ENCODE assay signal across 11 cellular contexts in the genomic region with DNA sequence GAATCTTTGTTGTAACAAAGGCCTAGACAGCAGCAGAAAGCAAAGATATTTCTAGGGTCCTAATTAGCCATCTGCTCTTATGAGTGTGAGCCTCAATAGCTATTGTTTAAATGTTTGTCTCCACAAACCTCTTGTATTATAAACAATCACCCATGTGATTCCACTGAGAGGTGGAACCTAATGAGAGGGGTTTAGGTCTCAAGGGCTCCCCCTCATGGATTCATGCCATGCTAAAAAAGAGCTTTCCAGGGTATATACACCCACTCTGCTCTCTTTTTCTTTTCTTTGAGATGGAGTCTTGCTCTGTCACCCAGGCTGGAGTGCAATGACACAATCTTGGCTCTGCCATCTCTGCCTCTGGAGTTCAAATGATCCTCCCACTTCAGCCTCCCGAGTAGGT. TPM values are rescaled to one million over a fixed set of nuclear protein-coding genes. Genes with fewer than 3 reads are reported as not detected.
DNase-seq lines count a peak whose midpoint lies in the region; ATAC-seq, FAIRE-seq and TF ChIP-seq lines count a peak whose summit lies in the region.
"Had no signal": no experiment of that assay in that cellular context is flagged by ENCODE, and none has a peak within 500 bp of the region (broad histone marks: within the 10 kb centered on the region; RNA-seq: fewer than 3 reads in every experiment).

No MANE protein-coding gene starts in this region.

- FAIRE-seq in small intestine (lab: Jason Lieb, UNC) = no peak

- no peak overlapping the region for H3K27ac ChIP-seq in small intestine (ENCODE audit: low read depth in 1 of 2, low read length in 1 of 2)

- no peak overlapping the region for H3K4me3 ChIP-seq in small intestine (ENCODE audit: low read depth in 1 of 2, low read length in 2 of 2)

- in situ Hi-C loops in SK-MEL-5 (cut with HindIII; ENCODE audit: low pct_unique_long_range_greater_than_20kb, low sequenced_read_pairs) = no loop called here

- no peaks in the 10 kb centered on the region for H3K27me3 ChIP-seq in small intestine (ENCODE audit: control insufficient read depth in 2 of 2, insufficient read depth in 2 of 2, low read length in 2 of 2)

- H3K36me3 ChIP-seq in small intestine (ENCODE audit: control insufficient read depth in 2 of 2, insufficient read depth in 2 of 2, low read length in 2 of 2) = no peaks in the 10 kb centered on the region

- 50 to 76% (median 68%) methylated on average over 1 of the region's 1 CpG for WGBS in small intestine, 3 donors

- peak; percentile 68 for ATAC-seq in GM19395 (IDR thresholded peaks at IDR 0.05; ENCODE audit: unreplicated experiment)
- peak; percentile 52 for ATAC-seq in HG03066 (IDR thresholded peaks at IDR 0.05; ENCODE audit: low read depth, unreplicated experiment)

- no peaks in the 10 kb centered on the region for H3K9me3 ChIP-seq in small intestine (ENCODE audit: control insufficient read depth, low read depth)

- H3K4me1 ChIP-seq in small intestine (ENCODE audit: control insufficient read depth in 2 of 2, insufficient read depth in 1 of 2, low read depth in 1 of 2, low read length in 1 of 2) = no peaks in the 10 kb centered on the region

- DNase-seq in D341Med (ENCODE audit: low spot score) = peak; percentile 49
- peak; percentile 57 for DNase-seq in SK-MEL-5 (ENCODE audit: low read depth, low spot score)
- no peak for DNase-seq in NCI-H1694 (lab: John Stamatoyannopoulos, UW)
- no peak for DNase-seq in small intestine
- DNase-seq in erythroblast (lab: John Stamatoyannopoulos, UW) = no peak
- DNase-seq in stimulated activated naive CD4-positive, alpha-beta T cell (lab: John Stamatoyannopoulos, UW) = no peak
- DNase-seq: trophoblast cell had no signal

- no peak for TF ChIP-seq POLR2A in erythroblast (IDR thresholded peaks at IDR 0.05; ENCODE audit: low read length)

RNA-seq across cellular contexts. Expression of a gene that starts 42.1 kb away (rescaled TPM):
- not detected in 2 replicates for total RNA-seq in SK-MEL-5 (2014; rRNA removed; shearing (Covaris generic))
- not detected in 2 replicates for polyA plus RNA-seq in SK-MEL-5 (2015; cell fraction: cytosol; rRNA removed)
- not detected in 2 replicates for polyA plus RNA-seq in SK-MEL-5 (2015; cell fraction: nucleus; rRNA removed)
- under 1 TPM in 1 of 3 donors, not detected in 2; 0.55 TPM for polyA plus RNA-seq in small intestine
- total RNA-seq: dermis microvascular lymphatic vessel endothelial cell had no signal

RNA-seq across cellular contexts. Expression of a gene that starts 58.4 kb away (rescaled TPM):
- not detected in 2 replicates for total RNA-seq in SK-MEL-5 (2014; rRNA removed; shearing (Covaris generic))
- not detected in 2 replicates for polyA plus RNA-seq in SK-MEL-5 (2015; cell fraction: cytosol; rRNA removed)
- not detected in 2 replicates for polyA plus RNA-seq in SK-MEL-5 (2015; cell fraction: nucleus; rRNA removed)
- polyA plus RNA-seq in small intestine = not detected
- total RNA-seq: dermis microvascular lymphatic vessel endothelial cell; natural killer cell treated with Interleukin-12 subunit alpha and Interleukin-12 subunit beta and Interleukin-15 and Interleukin-18, amount 100 ng/mL, for 72 hours had no signal

Comparison
In these comparisons a context has a peak if more than half of its experiments do, and no peak if none do; other contexts are left out.
1. DNase-seq: peak in D341Med (single experiment) and SK-MEL-5 (single experiment); none in NCI-H1694 (single experiment), small intestine (single experiment), erythroblast (0 of 2) and stimulated activated naive CD4-positive, alpha-beta T cell (0 of 6).